Comparison of ENCODE assay signal across 11 cellular contexts in genomic region chr4:108370291-108370690, GRCh38.
DNase-seq lines count a peak whose midpoint lies in the region; ATAC-seq and TF ChIP-seq lines count a peak whose summit lies in the region.
"Had no signal": no experiment of that assay in that cellular context is flagged by ENCODE, and none has a peak within 500 bp of the region (broad histone marks: within the 10 kb centered on the region; RNA-seq: fewer than 3 reads in every experiment).

No MANE protein-coding gene starts in this region.

- H3K27me3 Mint-ChIP-seq in chondrocyte (ENCODE audit: low read depth): peaks cover 13% of the 10 kb centered on the region

- H3K79me2 ChIP-seq in DND-41 (ENCODE audit: insufficient read depth, low read length) (no peaks in the 10 kb centered on the region), smooth muscle cell (ENCODE audit: low read depth) (no peaks in the 10 kb centered on the region)

- H3K9ac ChIP-seq in DND-41 (ENCODE audit: low read depth, low read length) (peak overlapping the region; percentile 46), smooth muscle cell (ENCODE audit: low read depth) (no peak overlapping the region)

- H3K4me1 ChIP-seq in DND-41 (ENCODE audit: insufficient read depth, low read length) (peaks cover 66% of the 10 kb centered on the region), SJCRH30 (peaks cover 16% of the 10 kb centered on the region), smooth muscle cell (ENCODE audit: low read depth) (peaks cover 28% of the 10 kb centered on the region)
- H3K4me1 ChIP-seq: stomach had no signal

- H3F3A ChIP-seq in smooth muscle cell (ENCODE audit: low read depth): no peaks in the 10 kb centered on the region

- H3K4me3 Mint-ChIP-seq in chondrocyte (ENCODE audit: unreplicated experiment): no peak overlapping the region

- peaks cover 0 to 7% of the 10 kb centered on the region in 2 donors for H3K36me3 Mint-ChIP-seq in activated naive CD4-positive, alpha-beta T cell treated with anti-CD3 and anti-CD28 coated beads, Interleukin-2, amount 50 U/mL, for 72 hours
- no peaks in the 10 kb centered on the region for H3K36me3 Mint-ChIP-seq in chondrocyte (ENCODE audit: low read depth)

- H3K36me3 ChIP-seq in DND-41 (ENCODE audit: insufficient read depth, low read length) (no peaks in the 10 kb centered on the region), SJCRH30 (no peaks in the 10 kb centered on the region), smooth muscle cell (ENCODE audit: low read depth) (no peaks in the 10 kb centered on the region)
- H3K36me3 ChIP-seq: BE2C, stomach had no signal

- DNase-seq in DND-41 (peak; percentile 94), SJCRH30 (peak; percentile 68 to 80), smooth muscle cell (lab: John Stamatoyannopoulos, UW; ENCODE audit: unreplicated experiment) (no peak), chondrocyte (ENCODE audit: low spot score) (no peak), 8988T (no peak), NCI-H2081 (lab: John Stamatoyannopoulos, UW) (no peak)
- no peak for DNase-seq in activated naive CD4-positive, alpha-beta T cell treated with anti-CD3 and anti-CD28 coated beads, Interleukin-2, amount 50 U/mL, for 72 hours (ENCODE audit: low spot score in 2 of 2)
- DNase-seq: BE2C, NCI-H82, stomach had no signal

- H2AFZ ChIP-seq in DND-41 (ENCODE audit: low read depth, low read length) (0 out of 2 replicates have a peak overlapping the region, but pooled peaks have one; percentile 0), smooth muscle cell (ENCODE audit: low read depth) (no peak overlapping the region)

- peak overlapping the region; percentile 29 to 81 for H3K27ac Mint-ChIP-seq in activated naive CD4-positive, alpha-beta T cell treated with anti-CD3 and anti-CD28 coated beads, Interleukin-2, amount 50 U/mL, for 72 hours
- no peak overlapping the region for H3K27ac Mint-ChIP-seq in chondrocyte (ENCODE audit: unreplicated experiment)

- peak overlapping the region; percentile 52 for H3K4me2 ChIP-seq in DND-41 (ENCODE audit: insufficient read depth, low read length)
- peak overlapping the region; percentile 19 for H3K4me2 ChIP-seq in smooth muscle cell

- peak; percentile 85 for ATAC-seq in DND-41 (ENCODE audit: insufficient read depth, low read depth)
- peak; percentile 69 to 77 for ATAC-seq in activated naive CD4-positive, alpha-beta T cell treated with anti-CD3 and anti-CD28 coated beads, Interleukin-2, amount 50 U/mL, for 72 hours
- no peak for ATAC-seq in GM19463 (IDR thresholded peaks at IDR 0.05; ENCODE audit: unreplicated experiment)

- H3K4me3 ChIP-seq in DND-41 (ENCODE audit: low read depth in 1 of 2, low read length in 2 of 2): peak overlapping the region in 1 of 2 experiments; percentile 20; a peak in 1 of 4 replicates
- H3K4me3 ChIP-seq in SJCRH30: peak overlapping the region; percentile 45
- no peak overlapping the region for H3K4me3 ChIP-seq in smooth muscle cell
- H3K4me3 ChIP-seq: stomach had no signal

- 82% methylated on average over 13 of the region's 13 CpGs for WGBS in smooth muscle cell (ENCODE audit: low lambda C conversion rate)

- no peaks in the 10 kb centered on the region for H3K27me3 ChIP-seq in DND-41 (ENCODE audit: insufficient read depth, low read length, poor library complexity)
- no peaks in the 10 kb centered on the region for H3K27me3 ChIP-seq in SJCRH30
- H3K27me3 ChIP-seq in smooth muscle cell (ENCODE audit: low read depth): no peaks in the 10 kb centered on the region
- H3K27me3 ChIP-seq: BE2C had no signal

- H3K9me3 ChIP-seq in DND-41 (ENCODE audit: insufficient read depth, low read length, severe bottlenecking): no peaks in the 10 kb centered on the region
- H3K9me3 ChIP-seq in SJCRH30 (replicated peaks): no peaks in the 10 kb centered on the region
- H3K9me3 ChIP-seq in smooth muscle cell (replicated peaks; ENCODE audit: low read depth): no peaks in the 10 kb centered on the region
- H3K9me3 ChIP-seq: BE2C, stomach had no signal

- H3K27ac ChIP-seq in DND-41 (ENCODE audit: low read length) (peak overlapping the region; percentile 83), SJCRH30 (peak overlapping the region; percentile 17), smooth muscle cell (ENCODE audit: low read depth) (no peak overlapping the region)
- H3K27ac ChIP-seq: stomach had no signal

- peaks cover 5% of the 10 kb centered on the region for H3K4me1 Mint-ChIP-seq in chondrocyte (ENCODE audit: low read depth)

- peaks cover 0 to 6% of the 10 kb centered on the region in 2 donors for H3K9me3 Mint-ChIP-seq in activated naive CD4-positive, alpha-beta T cell treated with anti-CD3 and anti-CD28 coated beads, Interleukin-2, amount 50 U/mL, for 72 hours
- H3K9me3 Mint-ChIP-seq in chondrocyte (ENCODE audit: low read depth): no peaks in the 10 kb centered on the region

- H4K20me1 ChIP-seq in DND-41 (ENCODE audit: insufficient read depth, low read length) (no peaks in the 10 kb centered on the region), smooth muscle cell (ENCODE audit: low read depth) (no peaks in the 10 kb centered on the region)

- no peak for TF ChIP-seq CTCF in DND-41 (IDR thresholded peaks at IDR 0.05; ENCODE audit: borderline replicate concordance, extremely low read depth, low read length, poor library complexity, severe bottlenecking)
- no peak for TF ChIP-seq CTCF in smooth muscle cell (IDR thresholded peaks at IDR 0.05; ENCODE audit: borderline replicate concordance, insufficient read depth, poor library complexity, severe bottlenecking)
- TF ChIP-seq CTCF in chondrocyte (IDR thresholded peaks at IDR 0.05): no peak

Comparison
In these comparisons a context has a peak if more than half of its experiments do, and no peak if none do; other contexts are left out.
1. DNase-seq: peak in DND-41 (single experiment) and SJCRH30 (2 of 2); none in activated naive CD4-positive, alpha-beta T cell treated with anti-CD3 and anti-CD28 coated beads, Interleukin-2, amount 50 U/mL, for 72 hours (0 of 2), smooth muscle cell (single experiment), chondrocyte (single experiment), 8988T (single experiment) and NCI-H2081 (0 of 2).